ENCODE assay signal across 2 cellular contexts in the genomic region with DNA sequence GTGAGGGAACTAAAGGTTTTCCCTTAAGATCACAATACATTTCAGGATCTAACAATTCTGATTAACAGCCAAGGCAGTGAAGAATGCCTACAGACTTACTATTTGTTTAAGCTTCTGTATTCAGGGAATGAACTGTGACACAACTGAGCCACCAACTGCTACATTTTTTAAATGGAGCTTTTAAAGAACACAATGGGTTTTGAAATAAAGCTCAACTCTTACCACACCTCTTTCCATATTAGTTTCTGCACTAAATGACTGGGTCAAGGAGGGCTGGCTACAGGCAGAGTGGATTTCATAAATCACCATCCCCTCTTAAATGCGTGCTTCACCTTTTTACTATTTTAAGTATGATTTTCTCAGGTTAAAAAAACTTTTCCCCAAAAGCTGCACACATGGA.
TF ChIP-seq lines count a peak whose summit lies in the region.

No MANE protein-coding gene starts in this region.

TF ChIP-seq in H1, 55 proteins besides CTCF, POLR2A, EP300 and RAD21:
- TF ChIP-seq CREB1 (IDR thresholded peaks at IDR 0.05) (no peak), RFX5 (IDR thresholded peaks at IDR 0.05; ENCODE audit: borderline replicate concordance, low read depth, low read length) (no peak), KDM1A (IDR thresholded peaks at IDR 0.05; ENCODE audit: borderline replicate concordance, low read length) (no peak), BACH1 (IDR thresholded peaks at IDR 0.05; ENCODE audit: low read length) (no peak), TBP (IDR thresholded peaks at IDR 0.05; ENCODE audit: low read depth, low read length) (no peak), GTF2F1 (IDR thresholded peaks at IDR 0.05; ENCODE audit: borderline replicate concordance, low read depth, low read length) (no peak), SP4 (IDR thresholded peaks at IDR 0.05; ENCODE audit: low read length) (no peak), HDAC6 (IDR thresholded peaks at IDR 0.05; ENCODE audit: low read depth, low read length) (no peak), BRCA1 (IDR thresholded peaks at IDR 0.05; ENCODE audit: low read depth, low read length) (no peak), NANOG (IDR thresholded peaks at IDR 0.05; ENCODE audit: insufficient read depth, low read depth, low read length, poor library complexity, severe bottlenecking) (no peak), TAF1 (IDR thresholded peaks at IDR 0.05; ENCODE audit: low read depth, low read length) (no peak), CBX8 (IDR thresholded peaks at IDR 0.05; ENCODE audit: borderline replicate concordance, low read depth, low read length) (no peak), RXRA (IDR thresholded peaks at IDR 0.05; ENCODE audit: insufficient read depth, low read depth, low read length) (no peak), JUN (IDR thresholded peaks at IDR 0.05; ENCODE audit: low read depth, low read length) (no peak), TCF12 (IDR thresholded peaks at IDR 0.05; ENCODE audit: low read depth, low read length) (no peak), SIN3A (conservative IDR thresholded peaks at IDR 0.05 in 1 of 2, IDR thresholded peaks at IDR 0.05 in 1 of 2; ENCODE audit: low read depth in 1 of 2, low read length in 2 of 2) (no peak), BCL11A (IDR thresholded peaks at IDR 0.05; ENCODE audit: low read depth in 2 of 2, low read length in 2 of 2) (no peak), ZNF274 (IDR thresholded peaks at IDR 0.05; ENCODE audit: borderline replicate concordance, extremely low read depth, low read length) (no peak), RNF2 (IDR thresholded peaks at IDR 0.05; ENCODE audit: borderline replicate concordance, low read depth, low read length, missing control alignments, poor library complexity, severe bottlenecking) (no peak)
- TF ChIP-seq, protein P1, sequence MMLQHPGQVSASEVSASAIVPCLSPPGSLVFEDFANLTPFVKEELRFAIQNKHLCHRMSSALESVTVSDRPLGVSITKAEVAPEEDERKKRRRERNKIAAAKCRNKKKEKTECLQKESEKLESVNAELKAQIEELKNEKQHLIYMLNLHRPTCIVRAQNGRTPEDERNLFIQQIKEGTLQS (IDR thresholded peaks at IDR 0.05; ENCODE audit: insufficient read depth, low read depth, low read length) = no peak
TF ChIP-seq in H1: peak in this region for 0.

TF ChIP-seq in neural cell, 6 proteins besides CTCF, POLR2A, EP300 and RAD21:
- no peak for TF ChIP-seq EZH2 (IDR thresholded peaks at IDR 0.05; ENCODE audit: borderline replicate concordance, insufficient read depth, low read length, poor library complexity, severe bottlenecking)
- TF ChIP-seq MXI1 (conservative IDR thresholded peaks at IDR 0.05; ENCODE audit: poor library complexity, severe bottlenecking) = no peak
- TF ChIP-seq REST (IDR thresholded peaks at IDR 0.05; ENCODE audit: borderline replicate concordance) = no peak
